In the genomic region with DNA sequence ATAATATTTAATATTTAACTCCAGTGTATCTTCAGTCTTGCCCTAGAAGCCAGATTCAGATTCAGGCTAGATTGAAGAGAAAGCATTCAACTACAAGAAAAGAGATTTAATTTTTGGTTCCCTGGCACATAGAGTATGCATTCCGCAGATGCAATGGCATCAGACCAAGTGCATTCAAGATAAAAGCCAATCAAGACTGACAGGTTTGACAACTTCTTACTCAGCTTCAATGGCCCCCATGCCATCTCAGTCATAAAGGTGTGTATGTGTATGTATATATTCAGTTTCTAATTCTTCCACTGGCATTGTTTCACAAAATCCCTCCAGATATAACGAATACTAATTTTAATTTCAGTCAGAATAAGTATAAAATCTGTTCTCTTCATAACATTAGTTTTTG, we compare ENCODE assay signal across 24 cellular contexts.
"Had no signal": no experiment of that assay in that cellular context is flagged by ENCODE, and none has a peak within 500 bp of the region (broad histone marks: within the 10 kb centered on the region; RNA-seq: fewer than 3 reads in every experiment).

No MANE protein-coding gene starts in this region.

- H3K27me3 ChIP-seq: gastrocnemius medialis, heart right ventricle, left lung, right lobe of liver, spleen, testis, tibial nerve, upper lobe of right lung, vagina had no signal

- H3K4me3 Mint-ChIP-seq: nephron; stimulated activated memory B cell treated with anti-CD40 and anti-IgM and Interleukin-4, amounts not matched to agents 10 μg/mL and 1 μg/mL and 100 μg/mL, for 72 hours; stimulated activated naive CD8-positive, alpha-beta T cell treated with anti-CD3 and anti-CD28 coated beads, Interleukin-15, Interleukin-2, amounts not matched to agents 100 ng/mL and 50 ng/mL, for 24 hours had no signal

- H3K9me3 ChIP-seq: gastrocnemius medialis, heart right ventricle, lower lobe of right lung, psoas muscle, right lobe of liver, testis, tibial nerve, upper lobe of right lung, vagina had no signal

- H3K4me1 Mint-ChIP-seq: stimulated activated memory B cell treated with anti-CD40 and anti-IgM and Interleukin-4, amounts not matched to agents 10 μg/mL and 1 μg/mL and 100 μg/mL, for 72 hours had no signal

- H3K27ac ChIP-seq: coronary artery, gastrocnemius medialis, heart right ventricle, left lung, lower lobe of right lung, psoas muscle, right lobe of liver, spleen, testis, tibial nerve, upper lobe of right lung, vagina had no signal

- H3K27ac Mint-ChIP-seq: nephron; stimulated activated memory B cell treated with anti-CD40 and anti-IgM and Interleukin-4, amounts not matched to agents 10 μg/mL and 1 μg/mL and 100 μg/mL, for 72 hours; stimulated activated naive CD8-positive, alpha-beta T cell treated with anti-CD3 and anti-CD28 coated beads, Interleukin-15, Interleukin-2, amounts not matched to agents 100 ng/mL and 50 ng/mL, for 24 hours had no signal

- H3K4me1 ChIP-seq: gastrocnemius medialis, heart right ventricle, left lung, lower lobe of right lung, psoas muscle, right lobe of liver, spleen, testis, tibial nerve, upper lobe of right lung, vagina had no signal

- H3K36me3 ChIP-seq: gastrocnemius medialis, heart right ventricle, left lung, lower lobe of right lung, right lobe of liver, spleen, tibial nerve, upper lobe of right lung, vagina had no signal

- H3K9me3 Mint-ChIP-seq: nephron; stimulated activated naive CD8-positive, alpha-beta T cell treated with anti-CD3 and anti-CD28 coated beads, Interleukin-15, Interleukin-2, amounts not matched to agents 100 ng/mL and 50 ng/mL, for 24 hours had no signal

- H3K4me3 ChIP-seq: coronary artery, gastrocnemius medialis, heart right ventricle, left lung, lower lobe of right lung, psoas muscle, right lobe of liver, spleen, testis, tibial nerve, upper lobe of right lung, vagina had no signal

- ATAC-seq: esophagus mucosa; gastrocnemius medialis; heart right ventricle; left lung; lower lobe of right lung; psoas muscle; right lobe of liver; stimulated activated memory B cell treated with anti-CD40 and anti-IgM and Interleukin-4, amounts not matched to agents 10 μg/mL and 1 μg/mL and 100 μg/mL, for 72 hours; upper lobe of right lung had no signal

- H3K36me3 Mint-ChIP-seq: stimulated activated memory B cell treated with anti-CD40 and anti-IgM and Interleukin-4, amounts not matched to agents 10 μg/mL and 1 μg/mL and 100 μg/mL, for 72 hours had no signal

- DNase-seq: effector CD4-positive, alpha-beta T cell; gastrocnemius medialis; heart right ventricle; islet precursor cell; left lung; lower lobe of right lung; mesenchymal stem cell; midbrain; psoas muscle; retina; right lobe of liver; spleen; stimulated activated CD4-positive, alpha-beta T cell treated with anti-CD3 and anti-CD28 coated beads, Interleukin-15, amount 100 ng/mL, for 24 hours; stimulated activated CD4-positive, alpha-beta T cell treated with anti-CD3 and anti-CD28 coated beads, Interleukin-1b, Interleukin-23, amount 100 ng/mL, for 48 hours; stimulated activated CD4-positive, alpha-beta T cell treated with anti-CD3 and anti-CD28 coated beads, Interleukin-4, amount 100 ng/mL, for 24 hours; testis; upper lobe of right lung had no signal

- H3K27me3 Mint-ChIP-seq: stimulated activated memory B cell treated with anti-CD40 and anti-IgM and Interleukin-4, amounts not matched to agents 10 μg/mL and 1 μg/mL and 100 μg/mL, for 72 hours; stimulated activated naive CD8-positive, alpha-beta T cell treated with anti-CD3 and anti-CD28 coated beads, Interleukin-15, Interleukin-2, amounts not matched to agents 100 ng/mL and 50 ng/mL, for 24 hours had no signal
